1 cellular context compared by ENCODE assay signal in the genomic region with DNA sequence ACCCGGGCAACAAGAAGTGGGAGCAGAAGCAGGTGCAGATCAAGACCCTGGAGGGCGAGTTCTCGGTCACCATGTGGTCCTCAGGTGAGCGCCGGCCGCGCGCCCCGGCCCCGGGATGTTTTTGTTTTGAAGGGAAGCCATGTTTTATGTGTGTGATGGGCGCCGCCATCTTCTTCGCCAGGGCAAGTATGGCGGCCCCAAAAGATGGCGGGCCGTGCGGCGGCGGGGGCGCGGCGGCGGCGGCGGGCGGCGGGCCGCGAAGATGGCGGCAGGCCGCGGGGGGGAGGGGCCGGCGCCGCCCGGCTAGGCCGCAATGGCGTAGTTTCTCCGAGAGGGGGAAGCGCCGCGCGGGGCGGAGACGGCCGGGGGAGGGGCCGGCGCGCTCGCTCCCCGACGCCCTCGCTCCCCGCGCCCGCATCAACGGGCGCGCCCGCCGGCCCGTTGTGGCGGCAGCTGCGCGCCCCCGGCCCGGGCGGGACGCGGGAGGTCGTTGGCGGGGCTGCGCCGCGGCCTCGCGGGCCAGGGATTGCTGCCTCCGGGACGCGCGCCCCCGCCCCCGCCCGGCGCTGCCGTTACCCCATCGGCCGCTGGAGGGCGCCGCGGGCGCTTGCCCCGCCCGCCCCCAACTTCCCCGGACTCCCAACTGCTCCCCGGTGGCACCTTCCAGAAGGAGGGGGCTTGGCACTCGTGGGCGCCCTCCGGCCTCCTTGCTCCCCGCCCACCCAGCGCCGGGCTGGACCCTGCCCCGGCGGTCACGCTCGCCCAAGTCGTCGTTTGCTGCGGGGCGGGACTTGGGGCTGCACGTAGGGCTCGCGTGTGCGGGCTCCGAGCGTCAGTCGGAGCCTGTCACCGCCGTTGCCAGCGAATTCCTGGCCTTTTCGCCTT.
TF ChIP-seq lines count a peak whose summit lies in the region.

No MANE protein-coding gene starts in this region.

TF ChIP-seq in HEK293, 187 proteins besides CTCF, POLR2A, EP300 and RAD21 (continued from another document):
- TF ChIP-seq, protein P1, sequence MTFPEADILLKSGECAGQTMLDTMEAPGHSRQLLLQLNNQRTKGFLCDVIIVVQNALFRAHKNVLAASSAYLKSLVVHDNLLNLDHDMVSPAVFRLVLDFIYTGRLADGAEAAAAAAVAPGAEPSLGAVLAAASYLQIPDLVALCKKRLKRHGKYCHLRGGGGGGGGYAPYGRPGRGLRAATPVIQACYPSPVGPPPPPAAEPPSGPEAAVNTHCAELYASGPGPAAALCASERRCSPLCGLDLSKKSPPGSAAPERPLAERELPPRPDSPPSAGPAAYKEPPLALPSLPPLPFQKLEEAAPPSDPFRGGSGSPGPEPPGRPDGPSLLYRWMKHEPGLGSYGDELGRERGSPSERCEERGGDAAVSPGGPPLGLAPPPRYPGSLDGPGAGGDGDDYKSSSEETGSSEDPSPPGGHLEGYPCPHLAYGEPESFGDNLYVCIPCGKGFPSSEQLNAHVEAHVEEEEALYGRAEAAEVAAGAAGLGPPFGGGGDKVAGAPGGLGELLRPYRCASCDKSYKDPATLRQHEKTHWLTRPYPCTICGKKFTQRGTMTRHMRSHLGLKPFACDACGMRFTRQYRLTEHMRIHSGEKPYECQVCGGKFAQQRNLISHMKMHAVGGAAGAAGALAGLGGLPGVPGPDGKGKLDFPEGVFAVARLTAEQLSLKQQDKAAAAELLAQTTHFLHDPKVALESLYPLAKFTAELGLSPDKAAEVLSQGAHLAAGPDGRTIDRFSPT (tag by site-specific recombination; IDR thresholded peaks at IDR 0.05) = peak; percentile 94
- TF ChIP-seq YY2 (tag by site-specific recombination; IDR thresholded peaks at IDR 0.05) = peak; percentile 93
- TF ChIP-seq ZNF2 (tag by site-specific recombination; IDR thresholded peaks at IDR 0.05) = peak; percentile 52; the same call in 1 of the 2 replicates
- peak; percentile 86 for TF ChIP-seq KLF8 (tag by site-specific recombination; IDR thresholded peaks at IDR 0.05)
- TF ChIP-seq ZBTB17 (tag by site-specific recombination; IDR thresholded peaks at IDR 0.05) = no peak
- TF ChIP-seq FEZF1 (tag by site-specific recombination; IDR thresholded peaks at IDR 0.05) = no peak
- TF ChIP-seq RBAK (tag by site-specific recombination; IDR thresholded peaks at IDR 0.05) = no peak
- TF ChIP-seq ZBTB7A (tag by site-specific recombination; IDR thresholded peaks at IDR 0.05; ENCODE audit: low read depth) = 0 out of 2 replicates have a peak, but pooled peaks have one; percentile 62
- no peak for TF ChIP-seq ZNF544 (tag by site-specific recombination; IDR thresholded peaks at IDR 0.05)
- no peak for TF ChIP-seq MZF1 (tag by site-specific recombination; IDR thresholded peaks at IDR 0.05; ENCODE audit: borderline replicate concordance)
- TF ChIP-seq ZEB2 (tag by site-specific recombination; IDR thresholded peaks at IDR 0.05) = no peak; the same call in none of the 2 replicates
- peak; percentile 51; the same call in 1 of the 2 replicates for TF ChIP-seq ZNF76 (tag by site-specific recombination; IDR thresholded peaks at IDR 0.05; ENCODE audit: borderline replicate concordance, low read depth)
- peak; percentile 79 for TF ChIP-seq ZNF600 (tag by site-specific recombination; IDR thresholded peaks at IDR 0.05)
- TF ChIP-seq KLF16 (tag by site-specific recombination; IDR thresholded peaks at IDR 0.05) = peak; percentile 77; the same call in 1 of the 2 replicates
- peak; percentile 55; the same call in 1 of the 2 replicates for TF ChIP-seq KLF1 (tag by site-specific recombination; IDR thresholded peaks at IDR 0.05)
- TF ChIP-seq, protein P2, sequence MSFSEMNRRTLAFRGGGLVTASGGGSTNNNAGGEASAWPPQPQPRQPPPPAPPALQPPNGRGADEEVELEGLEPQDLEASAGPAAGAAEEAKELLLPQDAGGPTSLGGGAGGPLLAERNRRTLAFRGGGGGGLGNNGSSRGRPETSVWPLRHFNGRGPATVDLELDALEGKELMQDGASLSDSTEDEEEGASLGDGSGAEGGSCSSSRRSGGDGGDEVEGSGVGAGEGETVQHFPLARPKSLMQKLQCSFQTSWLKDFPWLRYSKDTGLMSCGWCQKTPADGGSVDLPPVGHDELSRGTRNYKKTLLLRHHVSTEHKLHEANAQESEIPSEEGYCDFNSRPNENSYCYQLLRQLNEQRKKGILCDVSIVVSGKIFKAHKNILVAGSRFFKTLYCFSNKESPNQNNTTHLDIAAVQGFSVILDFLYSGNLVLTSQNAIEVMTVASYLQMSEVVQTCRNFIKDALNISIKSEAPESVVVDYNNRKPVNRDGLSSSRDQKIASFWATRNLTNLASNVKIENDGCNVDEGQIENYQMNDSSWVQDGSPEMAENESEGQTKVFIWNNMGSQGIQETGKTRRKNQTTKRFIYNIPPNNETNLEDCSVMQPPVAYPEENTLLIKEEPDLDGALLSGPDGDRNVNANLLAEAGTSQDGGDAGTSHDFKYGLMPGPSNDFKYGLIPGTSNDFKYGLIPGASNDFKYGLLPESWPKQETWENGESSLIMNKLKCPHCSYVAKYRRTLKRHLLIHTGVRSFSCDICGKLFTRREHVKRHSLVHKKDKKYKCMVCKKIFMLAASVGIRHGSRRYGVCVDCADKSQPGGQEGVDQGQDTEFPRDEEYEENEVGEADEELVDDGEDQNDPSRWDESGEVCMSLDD (tag by site-specific recombination; IDR thresholded peaks at IDR 0.05) = peak; percentile 56
- TF ChIP-seq, protein P3, sequence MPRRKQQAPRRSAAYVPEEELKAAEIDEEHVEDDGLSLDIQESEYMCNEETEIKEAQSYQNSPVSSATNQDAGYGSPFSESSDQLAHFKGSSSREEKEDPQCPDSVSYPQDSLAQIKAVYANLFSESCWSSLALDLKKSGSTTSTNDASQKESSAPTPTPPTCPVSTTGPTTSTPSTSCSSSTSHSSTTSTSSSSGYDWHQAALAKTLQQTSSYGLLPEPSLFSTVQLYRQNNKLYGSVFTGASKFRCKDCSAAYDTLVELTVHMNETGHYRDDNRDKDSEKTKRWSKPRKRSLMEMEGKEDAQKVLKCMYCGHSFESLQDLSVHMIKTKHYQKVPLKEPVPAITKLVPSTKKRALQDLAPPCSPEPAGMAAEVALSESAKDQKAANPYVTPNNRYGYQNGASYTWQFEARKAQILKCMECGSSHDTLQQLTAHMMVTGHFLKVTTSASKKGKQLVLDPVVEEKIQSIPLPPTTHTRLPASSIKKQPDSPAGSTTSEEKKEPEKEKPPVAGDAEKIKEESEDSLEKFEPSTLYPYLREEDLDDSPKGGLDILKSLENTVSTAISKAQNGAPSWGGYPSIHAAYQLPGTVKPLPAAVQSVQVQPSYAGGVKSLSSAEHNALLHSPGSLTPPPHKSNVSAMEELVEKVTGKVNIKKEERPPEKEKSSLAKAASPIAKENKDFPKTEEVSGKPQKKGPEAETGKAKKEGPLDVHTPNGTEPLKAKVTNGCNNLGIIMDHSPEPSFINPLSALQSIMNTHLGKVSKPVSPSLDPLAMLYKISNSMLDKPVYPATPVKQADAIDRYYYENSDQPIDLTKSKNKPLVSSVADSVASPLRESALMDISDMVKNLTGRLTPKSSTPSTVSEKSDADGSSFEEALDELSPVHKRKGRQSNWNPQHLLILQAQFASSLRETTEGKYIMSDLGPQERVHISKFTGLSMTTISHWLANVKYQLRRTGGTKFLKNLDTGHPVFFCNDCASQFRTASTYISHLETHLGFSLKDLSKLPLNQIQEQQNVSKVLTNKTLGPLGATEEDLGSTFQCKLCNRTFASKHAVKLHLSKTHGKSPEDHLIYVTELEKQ (tag by site-specific recombination; IDR thresholded peaks at IDR 0.05; ENCODE audit: borderline replicate concordance) = no peak
- TF ChIP-seq ZNF664 (tag by site-specific recombination; IDR thresholded peaks at IDR 0.05) = no peak
- no peak for TF ChIP-seq ZNF341 (tag by site-specific recombination; IDR thresholded peaks at IDR 0.05; ENCODE audit: low read depth)
- TF ChIP-seq, protein P4, sequence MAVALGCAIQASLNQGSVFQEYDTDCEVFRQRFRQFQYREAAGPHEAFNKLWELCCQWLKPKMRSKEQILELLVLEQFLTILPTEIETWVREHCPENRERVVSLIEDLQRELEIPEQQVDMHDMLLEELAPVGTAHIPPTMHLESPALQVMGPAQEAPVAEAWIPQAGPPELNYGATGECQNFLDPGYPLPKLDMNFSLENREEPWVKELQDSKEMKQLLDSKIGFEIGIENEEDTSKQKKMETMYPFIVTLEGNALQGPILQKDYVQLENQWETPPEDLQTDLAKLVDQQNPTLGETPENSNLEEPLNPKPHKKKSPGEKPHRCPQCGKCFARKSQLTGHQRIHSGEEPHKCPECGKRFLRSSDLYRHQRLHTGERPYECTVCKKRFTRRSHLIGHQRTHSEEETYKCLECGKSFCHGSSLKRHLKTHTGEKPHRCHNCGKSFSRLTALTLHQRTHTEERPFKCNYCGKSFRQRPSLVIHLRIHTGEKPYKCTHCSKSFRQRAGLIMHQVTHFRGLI (tag by site-specific recombination; IDR thresholded peaks at IDR 0.05) = 0 out of 2 replicates have a peak, but pooled peaks have one; percentile 34
- peak; percentile 85 for TF ChIP-seq ZNF561 (tag by site-specific recombination; IDR thresholded peaks at IDR 0.05; ENCODE audit: borderline replicate concordance)
- TF ChIP-seq ZNF138 (tag by site-specific recombination; IDR thresholded peaks at IDR 0.05; ENCODE audit: borderline replicate concordance) = no peak
- TF ChIP-seq KLF10 (tag by site-specific recombination; IDR thresholded peaks at IDR 0.05) = peak; percentile 66
- TF ChIP-seq SETDB1 (IDR thresholded peaks at IDR 0.05; ENCODE audit: insufficient read length, low read length) = no peak
- no peak for TF ChIP-seq ZSCAN16 (tag by site-specific recombination; IDR thresholded peaks at IDR 0.05)
- TF ChIP-seq, protein P5, sequence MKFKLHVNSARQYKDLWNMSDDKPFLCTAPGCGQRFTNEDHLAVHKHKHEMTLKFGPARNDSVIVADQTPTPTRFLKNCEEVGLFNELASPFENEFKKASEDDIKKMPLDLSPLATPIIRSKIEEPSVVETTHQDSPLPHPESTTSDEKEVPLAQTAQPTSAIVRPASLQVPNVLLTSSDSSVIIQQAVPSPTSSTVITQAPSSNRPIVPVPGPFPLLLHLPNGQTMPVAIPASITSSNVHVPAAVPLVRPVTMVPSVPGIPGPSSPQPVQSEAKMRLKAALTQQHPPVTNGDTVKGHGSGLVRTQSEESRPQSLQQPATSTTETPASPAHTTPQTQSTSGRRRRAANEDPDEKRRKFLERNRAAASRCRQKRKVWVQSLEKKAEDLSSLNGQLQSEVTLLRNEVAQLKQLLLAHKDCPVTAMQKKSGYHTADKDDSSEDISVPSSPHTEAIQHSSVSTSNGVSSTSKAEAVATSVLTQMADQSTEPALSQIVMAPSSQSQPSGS (tag by site-specific recombination; IDR thresholded peaks at IDR 0.05; ENCODE audit: low read depth) = no peak
- TF ChIP-seq OSR2 (tag by site-specific recombination; IDR thresholded peaks at IDR 0.05) = peak; percentile 60
- TF ChIP-seq SP3 (tag by site-specific recombination; IDR thresholded peaks at IDR 0.05) = peak; percentile 71
- no peak for TF ChIP-seq MEIS1 (CRISPR knock-in tag; IDR thresholded peaks at IDR 0.05; ENCODE audit: borderline replicate concordance)
TF ChIP-seq in HEK293: peak in this region for 40.
